Comparison of ENCODE assay signal across 8 cellular contexts in the genomic region with DNA sequence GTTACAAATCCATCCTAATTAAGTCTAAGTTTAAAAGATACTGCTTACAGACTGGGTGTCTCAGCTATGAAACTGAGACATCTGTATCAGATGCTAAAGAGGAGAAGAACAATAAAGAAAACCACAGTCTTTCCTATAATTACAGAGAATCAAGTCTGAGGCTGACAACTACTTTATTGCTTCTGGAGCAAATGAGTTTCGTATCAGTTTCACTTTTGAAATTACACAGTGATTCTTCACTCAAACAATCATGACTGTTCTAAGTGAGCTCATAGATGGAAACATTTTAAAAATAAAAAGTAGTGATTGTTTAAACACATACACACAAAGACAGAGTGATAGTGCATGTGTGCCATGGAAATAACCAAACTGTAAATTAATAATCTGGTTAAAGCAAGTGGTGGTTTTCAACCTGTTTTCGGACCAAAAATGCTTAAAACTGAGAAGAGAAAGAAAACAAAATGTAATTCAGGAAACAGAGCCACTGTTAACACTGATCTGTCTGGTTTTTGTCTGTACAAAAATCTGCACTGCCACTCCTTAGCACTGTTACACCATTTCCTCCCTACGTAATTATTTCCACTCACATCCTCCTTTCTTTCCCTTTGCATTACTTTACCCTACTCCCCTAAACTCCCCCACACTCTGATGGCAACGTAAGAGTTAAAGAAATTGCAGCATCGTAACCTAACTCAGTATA. TPM values are rescaled to one million over a fixed set of nuclear protein-coding genes. Genes with fewer than 3 reads are reported as not detected.
DNase-seq lines count a peak whose midpoint lies in the region; ATAC-seq and TF ChIP-seq lines count a peak whose summit lies in the region.

No MANE protein-coding gene starts in this region.

- no peak for DNase-seq in CD4-positive, alpha-beta T cell
- DNase-seq in T-cell (peak in 2 of 34 experiments; percentile 5 to 21), esophagus squamous epithelium (lab: John Stamatoyannopoulos, UW) (no peak), omental fat pad (ENCODE audit: low spot score) (no peak), inferior parietal cortex (ENCODE audit: extremely low spot score) (no peak), NCI-H1694 (lab: John Stamatoyannopoulos, UW) (no peak)

- peak overlapping the region; percentile 97 for H3K27ac Mint-ChIP-seq in CD4-positive, alpha-beta T cell
- peak overlapping the region; percentile 98 to 99 for H3K27ac Mint-ChIP-seq in T-cell

- POLR2A ChIA-PET in CD4-positive, alpha-beta T cell (lab: Charles Lee), result interaction anchor here (0.7 to 3.1 kb wide), 6 partner anchors 9 to 321 kb away, joined by 3 to 40 read pairs (median 4); a partner anchor contains a TSS
- POLR2A ChIA-PET in T-cell (lab: Charles Lee), result interaction anchor here (0.5 to 1.7 kb wide), 10 partner anchors 12 to 1572 kb away, joined by 3 to 15 read pairs (median 4); a partner anchor contains a TSS

- WGBS in esophagus squamous epithelium, 2 donors, result 10% methylated on average over 5 of the region's 5 CpGs

- peak overlapping the region; percentile 75 for H3K27ac ChIP-seq in CD4-positive, alpha-beta T cell (ENCODE audit: low read depth, low read length)
- H3K27ac ChIP-seq in esophagus squamous epithelium, result peak overlapping the region; percentile 71 to 87 (median 83)

- H3K27me3 ChIP-seq in CD4-positive, alpha-beta T cell (ENCODE audit: control insufficient read depth, insufficient read depth, low read length), result no peaks in the 10 kb centered on the region
- H3K27me3 ChIP-seq in esophagus squamous epithelium, result no peaks in the 10 kb centered on the region

- peak; percentile 77 for ATAC-seq in CD4-positive, alpha-beta T cell (ENCODE audit: poor library complexity)
- ATAC-seq in GM19395 (IDR thresholded peaks at IDR 0.05; ENCODE audit: unreplicated experiment), result peak; percentile 86
- ATAC-seq in HG03439 (IDR thresholded peaks at IDR 0.05; ENCODE audit: unreplicated experiment), result peak; percentile 63
- ATAC-seq in T-cell (replicated peaks in 1 of 4), result peak; percentile 78 to 86 (median 81)
- peak; percentile 84 for ATAC-seq in omental fat pad (ENCODE audit: low FRiP score)

- peaks cover 67% of the 10 kb centered on the region for H3K4me1 Mint-ChIP-seq in CD4-positive, alpha-beta T cell (ENCODE audit: low read depth)
- H3K4me1 Mint-ChIP-seq in T-cell, result peaks cover 49 to 68% (median 57%) of the 10 kb centered on the region in 3 donors

- H3K27me3 Mint-ChIP-seq in CD4-positive, alpha-beta T cell, result no peaks in the 10 kb centered on the region
- H3K27me3 Mint-ChIP-seq in T-cell, result no peaks in the 10 kb centered on the region

- H3K4me3 Mint-ChIP-seq in CD4-positive, alpha-beta T cell, result peak overlapping the region; percentile 88
- H3K4me3 Mint-ChIP-seq in T-cell, result peak overlapping the region; percentile 78 to 80 (median 80)

- peaks cover 49% of the 10 kb centered on the region for H3K36me3 Mint-ChIP-seq in CD4-positive, alpha-beta T cell (ENCODE audit: low read depth)
- peaks cover 18% of the 10 kb centered on the region for H3K36me3 Mint-ChIP-seq in T-cell

- H3K9me3 Mint-ChIP-seq in CD4-positive, alpha-beta T cell, result peaks cover 4% of the 10 kb centered on the region
- H3K9me3 Mint-ChIP-seq in T-cell, result peaks cover 0 to 4% (median 2%) of the 10 kb centered on the region in 3 donors

- peak in 1 of 4 donors; percentile 18 for TF ChIP-seq POLR2A in esophagus squamous epithelium (IDR thresholded peaks at IDR 0.05)

- peaks cover 0 to 28% (median 5%) of the 10 kb centered on the region in 3 donors for H3K36me3 ChIP-seq in esophagus squamous epithelium

- peaks cover 3 to 44% (median 14%) of the 10 kb centered on the region in 3 donors for H3K4me1 ChIP-seq in esophagus squamous epithelium

- intact Hi-C loops in CD4-positive, alpha-beta T cell (cut with DNase I, micrococcal nuclease), result loop anchor here (2.0 to 10.0 kb wide), 5 partner anchors 13 to 1379 kb away; a partner anchor contains a TSS
- intact Hi-C loops in esophagus squamous epithelium (cut with DNase I), result no loop called here

- H3K4me3 ChIP-seq in esophagus squamous epithelium, result peak overlapping the region; percentile 9 to 54 (median 28)

- TF ChIP-seq CTCF in CD4-positive, alpha-beta T cell (IDR thresholded peaks at IDR 0.05), result no peak
- TF ChIP-seq CTCF in esophagus squamous epithelium (IDR thresholded peaks at IDR 0.05) (no peak), omental fat pad (IDR thresholded peaks at IDR 0.05) (no peak)

- no peaks in the 10 kb centered on the region for H3K9me3 ChIP-seq in CD4-positive, alpha-beta T cell (ENCODE audit: control insufficient read depth, low read length)
- no peaks in the 10 kb centered on the region for H3K9me3 ChIP-seq in esophagus squamous epithelium

- CTCF ChIA-PET in CD4-positive, alpha-beta T cell (lab: Charles Lee), result interaction anchor here (1.0 to 1.7 kb wide), 2 partner anchors 12 to 30 kb away, joined by 4 to 9 read pairs; a partner anchor contains a TSS
- CTCF ChIA-PET in T-cell (lab: Charles Lee), result interaction anchor here (0.6 to 1.4 kb wide), 10 partner anchors 11 to 1166 kb away, joined by 3 to 12 read pairs (median 5); a partner anchor contains a TSS

RNA-seq across cellular contexts. Expression of a gene that starts 12.5 kb away (rescaled TPM):
- 100 to 1,000 TPM in 1 of 2 experiments, 10 to 100 TPM in 1; 97.0 to 104 TPM for total RNA-seq in CD4-positive, alpha-beta T cell
- total RNA-seq in T-cell, result 10 to 100 TPM; 45.7 to 77.4 (median 54.5) TPM
- 10 to 100 TPM; 19.8 to 34.2 (median 25.4) TPM for total RNA-seq in esophagus squamous epithelium
- total RNA-seq in omental fat pad, result 10 to 100 TPM; 18.5 to 38.1 (median 27.8) TPM

RNA-seq across cellular contexts. Expression of a gene that starts 53.1 kb away (rescaled TPM):
- total RNA-seq in CD4-positive, alpha-beta T cell, result not detected
- total RNA-seq in T-cell (under 1 TPM in 1 of 5 donors, not detected in 4; 0.06 TPM), esophagus squamous epithelium (under 1 TPM in 3 of 4 donors, not detected in 1; 0.34 to 0.48 (median 0.38) TPM), omental fat pad (10 to 100 TPM in 2 of 4 donors, 1 to 10 TPM in 2; 7.9 to 70.9 (median 12.1) TPM)

Comparison
In these comparisons a context has a peak if more than half of its experiments do, and no peak if none do; other contexts are left out.
1. RNA of a gene that starts 53.1 kb away (total RNA-seq): 7.9 to 70.9 TPM in omental fat pad; 0.34 to 0.48 TPM in esophagus squamous epithelium, 0.06 TPM in T-cell and not detected in CD4-positive, alpha-beta T cell; every median in the first group is over 4 times any median in the second.
2. Peak in every context shown above with its lines, with median percentiles within 50 percentile points of each other: ATAC-seq.